8 cellular contexts compared by ENCODE assay signal in genomic region chr7:6271694-6272371, GRCh38. TPM values are rescaled to one million over a fixed set of nuclear protein-coding genes. Genes with fewer than 3 reads are reported as not detected.
DNase-seq lines count a peak whose midpoint lies in the region; ATAC-seq and TF ChIP-seq lines count a peak whose summit lies in the region.

No MANE protein-coding gene starts in this region.

- H3K36me3 ChIP-seq in CD8-positive, alpha-beta T cell (ENCODE audit: insufficient read depth, low read length), result no peaks in the 10 kb centered on the region
- H3K36me3 ChIP-seq in Peyer's patch (no peaks in the 10 kb centered on the region), brain microvascular endothelial cell (replicated peaks) (no peaks in the 10 kb centered on the region)

- peak in 5 of 7 experiments; percentile 7 to 54 (median 22) for DNase-seq in CD8-positive, alpha-beta T cell
- peak; percentile 16 to 60 (median 49) for DNase-seq in Peyer's patch
- no peak for DNase-seq in brain microvascular endothelial cell
- DNase-seq in stimulated activated CD8-positive, alpha-beta memory T cell treated with anti-CD3 and anti-CD28 coated beads, Interleukin-4, amount 100 ng/mL, for 24 hours (ENCODE audit: low read depth), result peak; percentile 2
- no peak for DNase-seq in COLO829 (ENCODE audit: low spot score)
- DNase-seq in mucosa of gallbladder (ENCODE audit: low spot score), result no peak

- no peak overlapping the region for H3K27ac ChIP-seq in CD8-positive, alpha-beta T cell (ENCODE audit: low read depth, low read length)
- H3K27ac ChIP-seq in Peyer's patch (peak overlapping the region; percentile 78 to 89 (median 85)), brain microvascular endothelial cell (peak overlapping the region; percentile 45), layer of hippocampus (ENCODE audit: low read depth, low read length) (peak overlapping the region; percentile 18)

- ATAC-seq in CD8-positive, alpha-beta T cell, result peak; percentile 35
- peak; percentile 27 for ATAC-seq in GM21723 (IDR thresholded peaks at IDR 0.05; ENCODE audit: unreplicated experiment)

- H3K27me3 ChIP-seq in CD8-positive, alpha-beta T cell (ENCODE audit: insufficient read depth, low read length), result no peaks in the 10 kb centered on the region
- H3K27me3 ChIP-seq in Peyer's patch (no peaks in the 10 kb centered on the region), brain microvascular endothelial cell (replicated peaks) (no peaks in the 10 kb centered on the region), layer of hippocampus (ENCODE audit: control insufficient read depth, insufficient read depth, low read length) (no peaks in the 10 kb centered on the region)

- TF ChIP-seq CTCF in CD8-positive, alpha-beta T cell (IDR thresholded peaks at IDR 0.05), result no peak
- TF ChIP-seq CTCF in Peyer's patch (IDR thresholded peaks at IDR 0.05) (no peak), brain microvascular endothelial cell (IDR thresholded peaks at IDR 0.05; ENCODE audit: low read depth, low read length, missing control alignments) (no peak)

- intact Hi-C loops in CD8-positive, alpha-beta T cell (cut with DNase I, micrococcal nuclease), result loop anchor here in 1 of 2 experiments (5.0 kb wide), 1 partner anchor 50 kb away; no protein-coding TSS in a partner anchor

- peak overlapping the region; percentile 57 for H3K27ac Mint-ChIP-seq in CD8-positive, alpha-beta T cell

- CTCF ChIA-PET in CD8-positive, alpha-beta T cell (lab: Charles Lee), result interaction anchor here (1.0 to 2.9 kb wide), 4 partner anchors 11 to 123 kb away, joined by 3 to 15 read pairs (median 4); no protein-coding TSS in a partner anchor

- H3K4me3 ChIP-seq in CD8-positive, alpha-beta T cell (ENCODE audit: low read depth, low read length), result peak overlapping the region; percentile 70
- H3K4me3 ChIP-seq in Peyer's patch (peak overlapping the region; percentile 82 to 99 (median 86)), brain microvascular endothelial cell (ENCODE audit: low read depth, low read length) (peak overlapping the region; percentile 86)

- H3K4me3 Mint-ChIP-seq in CD8-positive, alpha-beta T cell, result peak overlapping the region; percentile 91

- no peaks in the 10 kb centered on the region for H3K36me3 Mint-ChIP-seq in CD8-positive, alpha-beta T cell

- peaks cover 6% of the 10 kb centered on the region for H3K4me1 ChIP-seq in CD8-positive, alpha-beta T cell (ENCODE audit: insufficient read depth, low read length)
- peaks cover 0 to 54% (median 5%) of the 10 kb centered on the region in 4 donors for H3K4me1 ChIP-seq in Peyer's patch

- peaks cover 24% of the 10 kb centered on the region for H3K4me1 Mint-ChIP-seq in CD8-positive, alpha-beta T cell (ENCODE audit: low read depth)

- H3K9me3 ChIP-seq in CD8-positive, alpha-beta T cell (ENCODE audit: low read length), result no peaks in the 10 kb centered on the region
- H3K9me3 ChIP-seq in Peyer's patch, result no peaks in the 10 kb centered on the region

- in situ Hi-C loops in brain microvascular endothelial cell (cut with HindIII; ENCODE audit: low pct_ligation_motif_present, low sequenced_read_pairs), result no loop called here

- no peaks in the 10 kb centered on the region for H3K9me3 Mint-ChIP-seq in CD8-positive, alpha-beta T cell

- peaks cover 10% of the 10 kb centered on the region for H3K27me3 Mint-ChIP-seq in CD8-positive, alpha-beta T cell (ENCODE audit: low read depth)

- TF ChIP-seq POLR2A in Peyer's patch (IDR thresholded peaks at IDR 0.05), result no peak

- POLR2A ChIA-PET in CD8-positive, alpha-beta T cell (lab: Charles Lee), result interaction anchor here (1.1 to 1.3 kb wide), 2 partner anchors 9 to 11 kb away, joined by 4 read pairs; no protein-coding TSS in a partner anchor

RNA-seq across cellular contexts. Expression of gene CYTH3, which starts 0.6 kb away (rescaled TPM):
- total RNA-seq in CD8-positive, alpha-beta T cell, result 10 to 100 TPM; 12.1 to 14.9 TPM
- total RNA-seq in Peyer's patch (10 to 100 TPM; 19.0 to 70.7 (median 45.6) TPM), mucosa of gallbladder (29.8 TPM)

Comparison
In these comparisons a context has a peak if more than half of its experiments do, and no peak if none do; other contexts are left out.
1. DNase-seq: peak in CD8-positive, alpha-beta T cell (5 of 7), Peyer's patch (3 of 3) and stimulated activated CD8-positive, alpha-beta memory T cell treated with anti-CD3 and anti-CD28 coated beads, Interleukin-4, amount 100 ng/mL, for 24 hours (single experiment); none in brain microvascular endothelial cell (single experiment), COLO829 (single experiment) and mucosa of gallbladder (single experiment).
2. Peak in every context shown above with its lines, with median percentiles within 50 percentile points of each other: H3K4me3 ChIP-seq.